Comparison of ENCODE assay signal across 27 cellular contexts in genomic region chr4:145979160-145979559, GRCh38.
"Had no signal": no experiment of that assay in that cellular context is flagged by ENCODE, and none has a peak within 500 bp of the region (broad histone marks: within the 10 kb centered on the region; RNA-seq: fewer than 3 reads in every experiment).

No MANE protein-coding gene starts in this region.

- H3K27me3 ChIP-seq: adrenal gland, body of pancreas, colonic mucosa, gastrocnemius medialis had no signal

- H3K9me3 ChIP-seq: adrenal gland, body of pancreas, colonic mucosa, gastrocnemius medialis had no signal

- DNase-seq: activated CD4-positive, alpha-beta memory T cell treated with anti-CD3 and anti-CD28 coated beads for 36 hours; activated CD4-positive, alpha-beta T cell treated with anti-CD3 and anti-CD28 coated beads for 36 hours; activated CD4-positive, alpha-beta T cell treated with anti-CD3 and anti-CD28 coated beads, Interleukin-2, amount 10 ng/mL, durations not matched to agents 24 days and 14 days; activated CD4-positive, CD25-positive, alpha-beta regulatory T cell; activated CD4-positive, CD25-positive, alpha-beta regulatory T cell treated with anti-CD3 and anti-CD28 coated beads, Interleukin-2, amount 50 U/mL, for 72 hours; activated CD8-positive, alpha-beta memory T cell treated with anti-CD3 and anti-CD28 coated beads, Interleukin-2, amount 10 ng/mL, durations not matched to agents 7 days and 5 days; activated CD8-positive, alpha-beta memory T cell treated with anti-CD3 and anti-CD28 coated beads, Interleukin-2, amount 50 U/mL, for 4 hours; activated CD8-positive, alpha-beta T cell treated with anti-CD3 and anti-CD28 coated beads, Interleukin-2, amount 10 ng/mL, durations not matched to agents 7 days and 5 days; activated effector memory CD4-positive, alpha-beta T cell treated with anti-CD3 and anti-CD28 coated beads, Interleukin-2, amount 50 U/mL, for 16 hours; activated naive CD4-positive, alpha-beta T cell treated with anti-CD3 and anti-CD28 coated beads for 36 hours; activated naive CD8-positive, alpha-beta T cell treated with anti-CD3 and anti-CD28 coated beads for 36 hours; activated naive CD8-positive, alpha-beta T cell treated with anti-CD3 and anti-CD28 coated beads, Interleukin-2, amount 50 U/mL, for 24 hours; activated T-cell treated with anti-CD3 and anti-CD28 coated beads, Interleukin-2, amount 50 U/mL, for 1 hour; activated T-cell treated with anti-CD3 and anti-CD28 coated beads, Interleukin-2, amount 50 U/mL, for 48 hours; adrenal gland; amygdala; aorta; body of pancreas; central memory CD4-positive, alpha-beta T cell; cerebellar nuclear complex; colonic mucosa; effector CD8-positive, alpha-beta T cell; foreskin fibroblast; gastrocnemius medialis; glutamatergic neuron; T-helper 2 cell had no signal

- H3K4me1 ChIP-seq: adrenal gland, body of pancreas, colonic mucosa, gastrocnemius medialis had no signal

- H3K36me3 ChIP-seq: adrenal gland, colonic mucosa, gastrocnemius medialis had no signal

- H3K4me3 ChIP-seq: adrenal gland, body of pancreas, colonic mucosa, gastrocnemius medialis had no signal

- ATAC-seq: activated CD4-positive, alpha-beta T cell treated with anti-CD3 and anti-CD28 coated beads for 36 hours; activated CD8-positive, alpha-beta memory T cell treated with anti-CD3 and anti-CD28 coated beads, Interleukin-2, amount 10 ng/mL, durations not matched to agents 7 days and 5 days; activated CD8-positive, alpha-beta T cell treated with anti-CD3 and anti-CD28 coated beads, Interleukin-2, amount 10 ng/mL, durations not matched to agents 7 days and 5 days; activated naive CD8-positive, alpha-beta T cell treated with anti-CD3 and anti-CD28 coated beads, Interleukin-2, amount 50 U/mL, for 24 hours; body of pancreas; esophagus mucosa; gastrocnemius medialis had no signal

- H3K27ac ChIP-seq: adrenal gland, body of pancreas, colonic mucosa, gastrocnemius medialis had no signal
